Comparison of ENCODE assay signal across 8 cellular contexts in the genomic region with DNA sequence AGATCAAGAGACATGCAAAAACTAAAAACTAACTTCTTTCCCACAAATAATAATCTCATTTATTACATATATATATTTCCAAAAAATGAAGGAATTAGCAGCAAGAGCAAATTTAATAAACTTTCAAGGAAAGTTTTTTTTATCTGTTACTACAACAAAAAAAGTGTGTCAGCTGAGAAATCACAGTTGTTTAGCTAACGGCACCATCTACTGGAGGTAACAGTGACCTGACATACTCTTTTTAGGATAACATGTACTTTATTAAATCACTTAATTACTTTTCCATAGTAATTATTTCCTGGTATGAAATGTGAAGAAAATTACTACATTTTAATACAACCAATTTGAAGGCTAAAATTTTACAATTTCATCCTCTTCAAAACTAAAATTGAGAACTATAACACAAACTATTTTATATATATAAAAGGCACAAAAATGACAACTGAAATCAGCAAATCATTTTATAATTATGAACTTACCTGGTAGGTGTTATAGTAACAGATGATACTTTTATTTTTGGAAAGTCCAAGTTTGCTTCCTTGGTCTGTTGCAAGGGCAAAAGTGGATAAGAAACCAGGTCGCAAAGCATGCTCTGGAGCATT. TPM values are rescaled to one million over a fixed set of nuclear protein-coding genes. Genes with fewer than 3 reads are reported as not detected.
DNase-seq lines count a peak whose midpoint lies in the region; ATAC-seq, FAIRE-seq and TF ChIP-seq lines count a peak whose summit lies in the region.

No MANE protein-coding gene starts in this region.

- peak; percentile 48 for TF ChIP-seq CTCF in upper lobe of right lung (IDR thresholded peaks at IDR 0.05)

- H3K4me1 ChIP-seq in upper lobe of right lung, result no peaks in the 10 kb centered on the region

- no peaks in the 10 kb centered on the region for H3K27me3 ChIP-seq in upper lobe of right lung

- ATAC-seq in upper lobe of right lung (no peak), HG02588 (IDR thresholded peaks at IDR 0.05; ENCODE audit: unreplicated experiment) (no peak)

- H3K4me3 ChIP-seq in upper lobe of right lung, result no peak overlapping the region

- no peaks in the 10 kb centered on the region for H3K9me3 ChIP-seq in upper lobe of right lung

- H3K36me3 ChIP-seq in upper lobe of right lung, result peaks cover 69% of the 10 kb centered on the region

- FAIRE-seq in frontal cortex (lab: Jason Lieb, UNC), result peak; percentile 82

- DNase-seq in stimulated activated CD4-positive, alpha-beta T cell treated with anti-CD3 and anti-CD28 coated beads, Interleukin-1b, Interleukin-23, amount 100 ng/mL, for 48 hours, result peak; percentile 12
- no peak for DNase-seq in stimulated activated CD4-positive, alpha-beta T cell treated with anti-CD3 and anti-CD28 coated beads, Interleukin-4, amount 100 ng/mL, for 1 hour
- peak; percentile 58 for DNase-seq in HT-29 (ENCODE audit: low spot score)
- peak in 3 of 5 donors; percentile 14 to 60 (median 23) for DNase-seq in T-helper 1 cell
- DNase-seq in frontal cortex (ENCODE audit: low spot score in 2 of 2), result no peak
- DNase-seq in upper lobe of right lung, result no peak
- DNase-seq in T1000 (lab: John Stamatoyannopoulos, UW), result no peak

- intact Hi-C loops in upper lobe of right lung (cut with DNase I), result no loop called here

- no peak overlapping the region for H3K27ac ChIP-seq in upper lobe of right lung

RNA-seq across cellular contexts. Expression of a gene that starts 9.1 kb away (rescaled TPM):
- 17.3 and 18.7 TPM in 2 replicates for total RNA-seq in HT-29 (2014; rRNA removed; shearing (Covaris generic))
- total RNA-seq in frontal cortex (56.7 TPM), upper lobe of right lung (43.5 TPM)

Comparison
In these comparisons a context has a peak if more than half of its experiments do, and no peak if none do; other contexts are left out.
1. DNase-seq: peak in stimulated activated CD4-positive, alpha-beta T cell treated with anti-CD3 and anti-CD28 coated beads, Interleukin-1b, Interleukin-23, amount 100 ng/mL, for 48 hours (single experiment), HT-29 (single experiment) and T-helper 1 cell (3 of 5); none in stimulated activated CD4-positive, alpha-beta T cell treated with anti-CD3 and anti-CD28 coated beads, Interleukin-4, amount 100 ng/mL, for 1 hour (single experiment), frontal cortex (0 of 2), upper lobe of right lung (single experiment) and T1000 (single experiment).